13 cellular contexts compared by ENCODE assay signal in genomic region chr15:59524331-59524731, GRCh38.
DNase-seq lines count a peak whose midpoint lies in the region; ATAC-seq, FAIRE-seq and TF ChIP-seq lines count a peak whose summit lies in the region.
"Had no signal": no experiment of that assay in that cellular context is flagged by ENCODE, and none has a peak within 500 bp of the region (broad histone marks: within the 10 kb centered on the region; RNA-seq: fewer than 3 reads in every experiment).

No MANE protein-coding gene starts in this region.

- H3K4me2 ChIP-seq in IMR-90 (ENCODE audit: low read depth, low read length), result no peak overlapping the region
- H3K4me2 ChIP-seq in astrocyte (ENCODE audit: low read length), result no peak overlapping the region
- H3K4me2 ChIP-seq in neural cell (ENCODE audit: low read length), result no peak overlapping the region
- H3K4me2 ChIP-seq: KMS-11 had no signal

- no peaks in the 10 kb centered on the region for H3K36me3 Mint-ChIP-seq in CD4-positive, CD25-positive, alpha-beta regulatory T cell
- peaks cover 2% of the 10 kb centered on the region for H3K36me3 Mint-ChIP-seq in astrocyte (ENCODE audit: low read depth, unreplicated experiment)
- H3K36me3 Mint-ChIP-seq in progenitor cell of endocrine pancreas (ENCODE audit: insufficient read depth), result no peaks in the 10 kb centered on the region

- H3K27me3 ChIP-seq in CD4-positive, CD25-positive, alpha-beta regulatory T cell (ENCODE audit: control insufficient read depth, insufficient read depth, low read length), result peaks cover 9% of the 10 kb centered on the region
- H3K27me3 ChIP-seq in IMR-90 (ENCODE audit: control insufficient read depth, insufficient read depth, low read length), result peaks cover 10% of the 10 kb centered on the region
- no peaks in the 10 kb centered on the region for H3K27me3 ChIP-seq in astrocyte (ENCODE audit: insufficient read depth, low read length)
- H3K27me3 ChIP-seq in neural cell (ENCODE audit: insufficient read depth, low read depth, low read length), result no peaks in the 10 kb centered on the region

- H4K20me1 ChIP-seq in IMR-90 (ENCODE audit: insufficient read depth, low read length) (no peaks in the 10 kb centered on the region), astrocyte (ENCODE audit: insufficient read depth, low read length) (no peaks in the 10 kb centered on the region), neural cell (ENCODE audit: insufficient read depth) (no peaks in the 10 kb centered on the region)

- no peaks in the 10 kb centered on the region for H3F3A ChIP-seq in neural cell (ENCODE audit: insufficient read depth, low read length, poor library complexity, severe bottlenecking)

- no peak for TF ChIP-seq RAD21 in IMR-90 (IDR thresholded peaks at IDR 0.05; ENCODE audit: low read length)
- no peak for TF ChIP-seq RAD21 in neural cell (conservative IDR thresholded peaks at IDR 0.05)

- H3K79me1 ChIP-seq in IMR-90 (ENCODE audit: low read depth in 1 of 2, low read length in 2 of 2), result no peaks in the 10 kb centered on the region

- in situ Hi-C loops in IMR-90 (cut with MboI; ENCODE audit: low sequenced_read_pairs), result no loop called here

- H3K9me2 ChIP-seq in neural cell (ENCODE audit: insufficient read depth, low read length), result no peaks in the 10 kb centered on the region

- ATAC-seq in CD4-positive, CD25-positive, alpha-beta regulatory T cell (ENCODE audit: low read depth in 2 of 2), result peak; percentile 49 to 65
- no peak for ATAC-seq in IMR-90 (ENCODE audit: low read depth)
- ATAC-seq in GM18519 (IDR thresholded peaks at IDR 0.05; ENCODE audit: low FRiP score, unreplicated experiment), result no peak

- H2BK5ac ChIP-seq in IMR-90 (ENCODE audit: low read depth, low read length, poor library complexity, severe bottlenecking), result no peak overlapping the region

- no peak overlapping the region for H3K23ac ChIP-seq in IMR-90 (ENCODE audit: low read depth, low read length)

- H3K18ac ChIP-seq in IMR-90 (ENCODE audit: low read depth, low read length), result no peak overlapping the region

- H3K4ac ChIP-seq in IMR-90 (ENCODE audit: low read depth, low read length), result no peak overlapping the region

- no peaks in the 10 kb centered on the region for H3K9me3 Mint-ChIP-seq in CD4-positive, CD25-positive, alpha-beta regulatory T cell
- H3K9me3 Mint-ChIP-seq in astrocyte (ENCODE audit: unreplicated experiment) (no peaks in the 10 kb centered on the region), progenitor cell of endocrine pancreas (ENCODE audit: low read depth) (no peaks in the 10 kb centered on the region)
- H3K9me3 Mint-ChIP-seq: activated T-helper 1 cell treated with anti-CD3 and anti-CD28 coated beads, Interleukin-12 subunit alpha, Interleukin-12 subunit beta, Interleukin-2, Interleukin-4 antibody, amounts not matched to agents 30 ng/mL and 10 ng/mL and 1 ng/mL, durations not matched to agents 14 hours and 24 hours and 36 hours had no signal

- H4K5ac ChIP-seq in IMR-90 (ENCODE audit: low read depth, low read length), result no peak overlapping the region

- no peaks in the 10 kb centered on the region for H3K9me3 ChIP-seq in CD4-positive, CD25-positive, alpha-beta regulatory T cell (ENCODE audit: control insufficient read depth in 2 of 2, low read length in 2 of 2)
- no peaks in the 10 kb centered on the region for H3K9me3 ChIP-seq in IMR-90 (ENCODE audit: control insufficient read depth, insufficient read depth, low read length)
- no peaks in the 10 kb centered on the region for H3K9me3 ChIP-seq in astrocyte (ENCODE audit: insufficient read depth, low read depth, low read length)
- no peaks in the 10 kb centered on the region for H3K9me3 ChIP-seq in neural cell (ENCODE audit: low read length)

- FAIRE-seq in astrocyte (lab: Jason Lieb, UNC), result no peak

- BruUV-seq in IMR-90 (replicated peaks; lab: Mats Ljungman, UMichigan), result no TSS peak

- peak; percentile 31 for TF ChIP-seq EP300 in neural cell (conservative IDR thresholded peaks at IDR 0.05; ENCODE audit: poor library complexity, severe bottlenecking)

- no peak overlapping the region for H3K56ac ChIP-seq in IMR-90 (ENCODE audit: extremely low read depth, insufficient read depth, low read length)

- H3K4me1 ChIP-seq in CD4-positive, CD25-positive, alpha-beta regulatory T cell (ENCODE audit: control insufficient read depth, insufficient read depth, low read length, poor library complexity, severe bottlenecking), result peaks cover 3% of the 10 kb centered on the region
- no peaks in the 10 kb centered on the region for H3K4me1 ChIP-seq in IMR-90 (ENCODE audit: control insufficient read depth, insufficient read depth, low read length)
- H3K4me1 ChIP-seq in astrocyte (ENCODE audit: insufficient read depth, low read length), result no peaks in the 10 kb centered on the region

- no peaks in the 10 kb centered on the region for H3K9me1 ChIP-seq in IMR-90 (ENCODE audit: insufficient read depth, low read length)

- H3K4me1 Mint-ChIP-seq in CD4-positive, CD25-positive, alpha-beta regulatory T cell, result peaks cover 4 to 26% (median 7%) of the 10 kb centered on the region in 4 donors
- H3K4me1 Mint-ChIP-seq in astrocyte (ENCODE audit: low read depth, unreplicated experiment), result no peaks in the 10 kb centered on the region
- H3K4me1 Mint-ChIP-seq in progenitor cell of endocrine pancreas (ENCODE audit: low read depth), result no peaks in the 10 kb centered on the region

- H3K4me3 Mint-ChIP-seq in CD4-positive, CD25-positive, alpha-beta regulatory T cell, result peak overlapping the region in 1 of 4 donors; percentile 45
- H3K4me3 Mint-ChIP-seq in astrocyte (ENCODE audit: unreplicated experiment), result no peak overlapping the region
- H3K4me3 Mint-ChIP-seq in progenitor cell of endocrine pancreas (ENCODE audit: low read depth), result no peak overlapping the region
- H3K4me3 Mint-ChIP-seq: activated T-helper 1 cell treated with anti-CD3 and anti-CD28 coated beads, Interleukin-12 subunit alpha, Interleukin-12 subunit beta, Interleukin-2, Interleukin-4 antibody, amounts not matched to agents 30 ng/mL and 10 ng/mL and 1 ng/mL, durations not matched to agents 14 hours and 24 hours and 36 hours had no signal

- dilution Hi-C loops in IMR-90 (cut with HindIII; ENCODE audit: low sequenced_read_pairs, unreplicated experiment), result no loop called here

- no peak overlapping the region for H3K27ac ChIP-seq in CD4-positive, CD25-positive, alpha-beta regulatory T cell (ENCODE audit: insufficient read depth, low read length, poor library complexity, severe bottlenecking)
- H3K27ac ChIP-seq in IMR-90 (ENCODE audit: insufficient read depth, low read length) (no peak overlapping the region), astrocyte (ENCODE audit: low read depth, low read length) (no peak overlapping the region), neural cell (ENCODE audit: low read length) (peak overlapping the region; percentile 65)
- H3K27ac ChIP-seq: KMS-11 had no signal

- no peak overlapping the region for H2BK20ac ChIP-seq in IMR-90 (ENCODE audit: low read depth, low read length)

- peak overlapping the region; percentile 29 for H2AFZ ChIP-seq in IMR-90 (replicated peaks; ENCODE audit: low read length, poor library complexity)
- H2AFZ ChIP-seq in astrocyte (ENCODE audit: low read depth, low read length), result peak overlapping the region; percentile 26
- peak overlapping the region; percentile 9 for H2AFZ ChIP-seq in neural cell (ENCODE audit: low read depth, low read length)

- TF ChIP-seq POLR2A in IMR-90 (IDR thresholded peaks at IDR 0.05; ENCODE audit: low read depth, low read length), result no peak

- H3K27me3 Mint-ChIP-seq in CD4-positive, CD25-positive, alpha-beta regulatory T cell, result peaks cover 18% of the 10 kb centered on the region
- no peaks in the 10 kb centered on the region for H3K27me3 Mint-ChIP-seq in astrocyte (ENCODE audit: low read depth, unreplicated experiment)
- H3K27me3 Mint-ChIP-seq in progenitor cell of endocrine pancreas, result no peaks in the 10 kb centered on the region

- H3K9ac ChIP-seq in IMR-90 (ENCODE audit: low read depth, low read length), result no peak overlapping the region
- H3K9ac ChIP-seq in astrocyte (ENCODE audit: low read length), result no peak overlapping the region
- peak overlapping the region; percentile 38 for H3K9ac ChIP-seq in neural cell (ENCODE audit: low read length)
- H3K9ac ChIP-seq: KMS-11 had no signal

- no peak overlapping the region for H4K91ac ChIP-seq in IMR-90 (ENCODE audit: insufficient read depth, low read depth, low read length)

- H2BK120ac ChIP-seq in IMR-90 (ENCODE audit: low read depth, low read length), result no peak overlapping the region

- peak in 1 of 3 donors; percentile 43 for DNase-seq in CD4-positive, CD25-positive, alpha-beta regulatory T cell
- DNase-seq in IMR-90 (no peak), astrocyte (ENCODE audit: low read depth) (no peak), progenitor cell of endocrine pancreas (ENCODE audit: low spot score, unreplicated experiment) (no peak), NCI-H1092 treated with DMSO at 0.1 percent for 48 hours (lab: John Stamatoyannopoulos, UW) (no peak)
- DNase-seq: DMS79 treated with DMSO at 0.1 percent for 48 hours; NCI-H345; occipital lobe; stimulated activated CD4-positive, alpha-beta T cell treated with anti-CD3 and anti-CD28 coated beads, Interleukin-2, amount 100 ng/mL, for 48 hours had no signal

- 50% methylated on average over 2 of the region's 5 CpGs; no CpG with 5 or more reads in 1 of the 2 experiments for WGBS in IMR-90 (ENCODE audit: extremely low coverage in 2 of 2, insufficient read length in 1 of 2), 2 experiments

- H2AK5ac ChIP-seq in IMR-90 (ENCODE audit: low read depth, low read length), result no peak overlapping the region

- no peak for TF ChIP-seq CTCF in IMR-90 (conservative IDR thresholded peaks at IDR 0.05; ENCODE audit: low read depth, low read length)
- no peak for TF ChIP-seq CTCF in astrocyte (IDR thresholded peaks at IDR 0.05; ENCODE audit: insufficient read depth, low read depth, low read length)
- no peak for TF ChIP-seq CTCF in neural cell (IDR thresholded peaks at IDR 0.05; ENCODE audit: poor library complexity, severe bottlenecking)
- no peak for TF ChIP-seq CTCF in progenitor cell of endocrine pancreas (IDR thresholded peaks at IDR 0.05; ENCODE audit: unreplicated experiment)

- H3K79me2 ChIP-seq in astrocyte (ENCODE audit: insufficient read depth, low read length) (no peaks in the 10 kb centered on the region), neural cell (replicated peaks; ENCODE audit: insufficient read depth, low read length) (no peaks in the 10 kb centered on the region)

- peak overlapping the region; percentile 4 to 55 (median 48) for H3K27ac Mint-ChIP-seq in CD4-positive, CD25-positive, alpha-beta regulatory T cell
- no peak overlapping the region for H3K27ac Mint-ChIP-seq in astrocyte (ENCODE audit: unreplicated experiment)
- no peak overlapping the region for H3K27ac Mint-ChIP-seq in progenitor cell of endocrine pancreas
- H3K27ac Mint-ChIP-seq: activated T-helper 1 cell treated with anti-CD3 and anti-CD28 coated beads, Interleukin-12 subunit alpha, Interleukin-12 subunit beta, Interleukin-2, Interleukin-4 antibody, amounts not matched to agents 30 ng/mL and 10 ng/mL and 1 ng/mL, durations not matched to agents 14 hours and 24 hours and 36 hours had no signal

- POLR2A ChIA-PET in IMR-90 (lab: Charles Lee; ENCODE audit: unreplicated experiment), result no interaction called here

- no peak overlapping the region for H4K8ac ChIP-seq in IMR-90 (ENCODE audit: low read depth in 2 of 2, low read length in 2 of 2)

- no peaks in the 10 kb centered on the region for H3K36me3 ChIP-seq in CD4-positive, CD25-positive, alpha-beta regulatory T cell (ENCODE audit: control insufficient read depth, insufficient read depth, low read length)
- H3K36me3 ChIP-seq in IMR-90 (ENCODE audit: control insufficient read depth, insufficient read depth, low read length) (no peaks in the 10 kb centered on the region), astrocyte (ENCODE audit: insufficient read depth, low read length) (no peaks in the 10 kb centered on the region), neural cell (ENCODE audit: insufficient read depth, low read length) (no peaks in the 10 kb centered on the region)

- no peak overlapping the region for H2BK15ac ChIP-seq in IMR-90 (ENCODE audit: low read depth, low read length)

- no peak overlapping the region for H3K4me3 ChIP-seq in CD4-positive, CD25-positive, alpha-beta regulatory T cell (ENCODE audit: low read depth, low read length)
- H3K4me3 ChIP-seq in IMR-90 (ENCODE audit: insufficient read depth, low read depth, low read length) (no peak overlapping the region), astrocyte (ENCODE audit: insufficient read depth, low read depth, low read length) (no peak overlapping the region), neural cell (ENCODE audit: low read length) (no peak overlapping the region)

- no peak overlapping the region for H3K14ac ChIP-seq in IMR-90 (replicated peaks; ENCODE audit: low read depth, low read length)

- intact Hi-C loops in IMR-90 (cut with micrococcal nuclease), result loop anchor here (10.0 kb wide), 1 partner anchor 1310 kb away; no protein-coding TSS in a partner anchor

- CTCF ChIA-PET in IMR-90 (lab: Yijun Ruan, JAX), result no interaction called here

- no peak overlapping the region for H2AK9ac ChIP-seq in IMR-90 (replicated peaks; ENCODE audit: low read depth, low read length, poor library complexity)

Comparison
In these comparisons a context has a peak if more than half of its experiments do, and no peak if none do; other contexts are left out.
1. ATAC-seq: peak in CD4-positive, CD25-positive, alpha-beta regulatory T cell (2 of 2); none in IMR-90 (single experiment) and GM18519 (single experiment).
2. H3K27ac Mint-ChIP-seq: peak in CD4-positive, CD25-positive, alpha-beta regulatory T cell (3 of 3); none in astrocyte (single experiment) and progenitor cell of endocrine pancreas (single experiment).
3. Peak in every context shown above with its lines, with median percentiles within 50 percentile points of each other: H2AFZ ChIP-seq.